Comparison of ENCODE assay signal across 8 cellular contexts in the genomic region with DNA sequence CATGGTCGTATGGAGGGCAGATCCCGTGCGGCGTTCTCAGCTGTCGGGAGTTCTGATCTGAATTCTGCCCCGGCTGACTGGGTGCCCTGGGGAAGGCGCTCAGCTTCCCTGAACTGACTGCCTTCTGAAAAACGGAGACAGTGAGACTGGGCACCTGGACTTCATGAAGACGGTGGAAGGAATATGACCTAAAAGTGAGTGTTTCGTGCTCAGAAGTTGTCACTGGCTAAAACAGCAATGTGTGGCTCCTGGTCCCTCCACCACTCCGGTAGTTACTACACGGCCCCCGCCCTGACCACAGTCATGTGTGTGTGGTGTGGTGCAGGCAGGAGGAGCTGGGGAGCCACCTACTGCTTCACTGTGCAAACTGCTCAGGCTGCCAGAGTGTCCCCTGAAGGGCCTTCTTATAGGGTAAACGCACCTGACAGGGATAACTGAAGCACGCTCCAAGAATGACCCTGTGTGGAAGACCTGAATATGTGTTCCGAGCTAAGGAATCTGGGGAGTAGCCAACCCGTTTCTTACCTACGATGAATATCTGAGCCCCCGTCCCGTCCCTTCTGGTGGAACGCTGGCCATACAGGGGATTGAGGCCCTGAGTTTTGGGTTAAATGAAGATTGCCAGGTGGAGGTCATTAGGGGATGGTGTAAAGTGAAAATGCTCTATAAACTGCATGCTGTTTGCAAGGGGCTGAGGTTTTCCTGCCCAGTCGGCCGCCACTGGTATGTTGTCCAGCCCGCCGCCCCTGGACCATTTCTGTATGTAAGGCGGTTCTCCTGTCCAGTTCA. TPM values are rescaled to one million over a fixed set of nuclear protein-coding genes. Genes with fewer than 3 reads are reported as not detected.
A peak's percentile ranks its signal among the peaks of the same experiment; 100 is the strongest.
DNase-seq lines count a peak whose midpoint lies in the region; FAIRE-seq and TF ChIP-seq lines count a peak whose summit lies in the region.

No MANE protein-coding gene starts in this region.

- no peaks in the 10 kb centered on the region for H4K20me1 ChIP-seq in fibroblast of lung (ENCODE audit: control insufficient read depth, extremely low read depth, insufficient read depth, low read length)

- peak overlapping the region; percentile 72 to 95 (median 88) for H3K4me3 Mint-ChIP-seq in nephron

- peaks cover 10% of the 10 kb centered on the region for H3K27me3 ChIP-seq in fibroblast of lung (ENCODE audit: control insufficient read depth, insufficient read depth, low read length)
- H3K27me3 ChIP-seq in stomach smooth muscle (ENCODE audit: control insufficient read depth in 1 of 2, insufficient read depth in 2 of 2, low read length in 2 of 2), result peaks cover under 1 to 3% of the 10 kb centered on the region in 2 donors

- no peak for FAIRE-seq in GM19239 (lab: Jason Lieb, UNC)

- H3K4me3 ChIP-seq in fibroblast of lung (replicated peaks in 1 of 4; ENCODE audit: control extremely low read depth in 1 of 4, insufficient read depth in 1 of 4, low read depth in 3 of 4, low read length in 4 of 4) (peak overlapping the region in 1 of 4 experiments; percentile 17), stomach smooth muscle (ENCODE audit: low read length in 2 of 2) (peak overlapping the region; percentile 61 to 69)

- H3K79me2 ChIP-seq in fibroblast of lung (ENCODE audit: control insufficient read depth, insufficient read depth, low read length), result no peaks in the 10 kb centered on the region

- peak overlapping the region; percentile 59 for H3K4me2 ChIP-seq in fibroblast of lung (ENCODE audit: extremely low read depth, insufficient read depth, low read length)

- TF ChIP-seq CTCF in AG09319 (IDR thresholded peaks at IDR 0.05; ENCODE audit: low read depth, low read length) (peak; percentile 52), fibroblast of lung (conservative IDR thresholded peaks at IDR 0.05 in 1 of 2, IDR thresholded peaks at IDR 0.05 in 1 of 2; ENCODE audit: low read depth in 1 of 2, low read length in 2 of 2) (peak; percentile 43 to 63), nephron (IDR thresholded peaks at IDR 0.05; ENCODE audit: unreplicated experiment in 3 of 3) (peak; percentile 41 to 64 (median 55))

- H2AFZ ChIP-seq in fibroblast of lung (ENCODE audit: low read length), result no peak overlapping the region

- no peaks in the 10 kb centered on the region for H3K9me3 Mint-ChIP-seq in nephron

- H3K36me3 ChIP-seq in fibroblast of lung (ENCODE audit: control insufficient read depth, insufficient read depth, low read length) (no peaks in the 10 kb centered on the region), stomach smooth muscle (ENCODE audit: control insufficient read depth in 2 of 2, insufficient read depth in 2 of 2, low read length in 2 of 2) (no peaks in the 10 kb centered on the region)

- no peaks in the 10 kb centered on the region for H3K4me1 ChIP-seq in fibroblast of lung (ENCODE audit: control insufficient read depth, extremely low read depth, insufficient read depth, low read length)
- H3K4me1 ChIP-seq in stomach smooth muscle (ENCODE audit: control insufficient read depth, insufficient read depth, low read length), result peaks cover 8% of the 10 kb centered on the region

- H3K27ac ChIP-seq in fibroblast of lung (ENCODE audit: insufficient read depth, low read length) (no peak overlapping the region), stomach smooth muscle (ENCODE audit: low read length) (no peak overlapping the region)

- H3K27ac Mint-ChIP-seq in nephron, result peak overlapping the region; percentile 58 to 88 (median 76)

- H3K9ac ChIP-seq in fibroblast of lung (ENCODE audit: insufficient read depth, low read length) (no peak overlapping the region), stomach smooth muscle (ENCODE audit: low read length in 2 of 2) (no peak overlapping the region)

- H3K9me3 ChIP-seq in fibroblast of lung (ENCODE audit: control insufficient read depth, insufficient read depth, low read depth, low read length), result no peaks in the 10 kb centered on the region
- H3K9me3 ChIP-seq in stomach smooth muscle (ENCODE audit: control insufficient read depth in 2 of 2, low read length in 2 of 2), result no peaks in the 10 kb centered on the region

- peaks cover 31% of the 10 kb centered on the region for H3K4me1 Mint-ChIP-seq in nephron

- no peaks in the 10 kb centered on the region for H3K36me3 Mint-ChIP-seq in nephron (ENCODE audit: low read depth)

- H3K27me3 Mint-ChIP-seq in nephron (ENCODE audit: low read depth), result peaks cover 29% of the 10 kb centered on the region

- peak; percentile 23 for DNase-seq in AG09319 (ENCODE audit: extremely low read depth, low read depth)
- DNase-seq in GM19239 (ENCODE audit: insufficient read length, low spot score), result peak; percentile 34
- peak; percentile 69 to 82 for DNase-seq in NCI-H526 (lab: John Stamatoyannopoulos, UW)
- peak; percentile 33 for DNase-seq in activated CD8-positive, alpha-beta memory T cell treated with anti-CD3 and anti-CD28 coated beads, Interleukin-2, amount 50 U/mL, for 4 hours
- DNase-seq in fibroblast of lung (ENCODE audit: low read depth in 2 of 2), result peak; percentile 70 to 85
- DNase-seq in dedifferentiated amniotic fluid mesenchymal stem cell (ENCODE audit: extremely low spot score), result no peak

RNA-seq across cellular contexts. Expression of a gene that starts 0.6 kb away (rescaled TPM):
- not detected in 2 replicates for total RNA-seq in fibroblast of lung
- polyA plus RNA-seq in fibroblast of lung, result not detected in 2 replicates
- not detected in 2 replicates for polyA plus RNA-seq in fibroblast of lung (2012)
- not detected in 2 replicates for polyA minus RNA-seq in fibroblast of lung (ENCODE audit: low replicate concordance)

RNA-seq across cellular contexts. Expression of a gene that starts 30.4 kb away (rescaled TPM):
- total RNA-seq in fibroblast of lung, result under 0.01 TPM in 1 of 2 replicates, not detected in the other
- 0.03 and 0.06 TPM in 2 replicates for polyA plus RNA-seq in fibroblast of lung
- 0.05 and 0.13 TPM in 2 replicates for polyA plus RNA-seq in fibroblast of lung (2012)
- polyA minus RNA-seq in fibroblast of lung (ENCODE audit: low replicate concordance), result not detected in 2 replicates
